ENCODE assay signal across 27 cellular contexts in the genomic region with DNA sequence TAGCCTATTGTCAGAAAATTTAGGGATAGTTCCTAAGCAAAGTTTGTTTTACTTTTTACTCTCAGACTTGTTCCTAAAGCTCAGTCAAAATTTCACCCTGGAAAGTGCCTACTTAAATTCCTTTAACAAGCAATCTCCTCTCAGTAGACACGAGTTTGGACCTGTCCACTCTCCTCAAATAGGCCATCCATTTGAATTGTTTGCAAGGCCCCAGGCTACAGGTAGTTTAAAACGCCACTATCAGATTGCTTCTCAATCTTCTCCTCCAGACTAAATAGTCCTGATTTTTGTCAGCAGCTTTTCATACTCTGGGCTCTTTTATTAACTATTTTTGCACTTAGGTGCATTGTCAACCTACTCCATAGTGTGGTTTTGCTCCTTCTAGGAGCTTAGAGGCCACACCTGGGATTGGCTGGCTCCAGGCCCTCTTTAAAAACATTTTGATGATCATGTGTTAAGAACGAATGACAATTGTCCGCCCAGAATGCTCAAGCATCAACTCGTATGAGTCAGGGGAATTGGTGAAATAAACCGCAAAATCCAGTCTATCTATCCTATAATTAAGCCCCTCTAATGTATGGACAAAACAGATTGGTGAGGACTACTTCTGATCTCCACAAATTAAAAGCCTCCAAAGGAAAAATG.
"Had no signal": no experiment of that assay in that cellular context is flagged by ENCODE, and none has a peak within 500 bp of the region (broad histone marks: within the 10 kb centered on the region; RNA-seq: fewer than 3 reads in every experiment).

No MANE protein-coding gene starts in this region.

- H3K27me3 ChIP-seq: neutrophil, ovary, thyroid gland had no signal

- H3K27me3 Mint-ChIP-seq: activated CD4-positive, alpha-beta memory T cell treated with anti-CD3 and anti-CD28 coated beads for 36 hours had no signal

- ATAC-seq: activated T-cell treated with anti-CD3 and anti-CD28 coated beads, Interleukin-2, amount 50 U/mL, for 72 hours; left ventricle myocardium superior; natural killer cell treated with Interleukin-12 subunit alpha and Interleukin-12 subunit beta and Interleukin-15 and Interleukin-18, amount 100 ng/mL, for 72 hours; psoas muscle; right cardiac atrium had no signal

- H3K4me3 ChIP-seq: cardiac muscle cell, ovary, psoas muscle, thyroid gland had no signal

- H3K27ac Mint-ChIP-seq: activated CD4-positive, alpha-beta memory T cell treated with anti-CD3 and anti-CD28 coated beads for 36 hours; activated naive CD4-positive, alpha-beta T cell treated with anti-CD3 and anti-CD28 coated beads for 36 hours; activated naive CD8-positive, alpha-beta T cell treated with anti-CD3 and anti-CD28 coated beads, Interleukin-2, amount 10 ng/mL, durations not matched to agents 7 days and 5 days; activated T-cell treated with anti-CD3 and anti-CD28 coated beads, Interleukin-2, amount 50 U/mL, for 72 hours; dendritic cell treated with granulocyte-macrophage colony-stimulating factor and Interleukin-4, amounts not matched to agents 40 ng/mL and 50 ng/mL, for 4 days; immature natural killer cell; stimulated activated naive CD8-positive, alpha-beta T cell treated with anti-CD3 and anti-CD28 coated beads, Interleukin-15, Interleukin-2, amounts not matched to agents 100 ng/mL and 50 ng/mL, for 24 hours; T-helper 1 cell treated with Interleukin-12 subunit alpha and Interleukin-12 subunit beta and Interleukin-4 antibody, amounts not matched to agents 30 μg/mL and 1 μg/mL, for 36 hours had no signal

- H3K36me3 ChIP-seq: cardiac muscle cell, neutrophil, ovary, thyroid gland had no signal

- H3K4me1 Mint-ChIP-seq: activated naive CD8-positive, alpha-beta T cell treated with anti-CD3 and anti-CD28 coated beads, Interleukin-2, amount 10 ng/mL, durations not matched to agents 7 days and 5 days; immature natural killer cell had no signal

- H3K4me3 Mint-ChIP-seq: activated CD4-positive, alpha-beta memory T cell treated with anti-CD3 and anti-CD28 coated beads for 36 hours; activated naive CD4-positive, alpha-beta T cell treated with anti-CD3 and anti-CD28 coated beads for 36 hours; activated naive CD8-positive, alpha-beta T cell treated with anti-CD3 and anti-CD28 coated beads, Interleukin-2, amount 10 ng/mL, durations not matched to agents 7 days and 5 days; activated T-cell treated with anti-CD3 and anti-CD28 coated beads, Interleukin-2, amount 50 U/mL, for 72 hours; dendritic cell treated with granulocyte-macrophage colony-stimulating factor and Interleukin-4, amounts not matched to agents 40 ng/mL and 50 ng/mL, for 4 days; immature natural killer cell; natural killer cell treated with Interleukin-12 subunit alpha and Interleukin-12 subunit beta and Interleukin-15 and Interleukin-18, amount 100 ng/mL, for 72 hours; stimulated activated naive CD8-positive, alpha-beta T cell treated with anti-CD3 and anti-CD28 coated beads, Interleukin-15, Interleukin-2, amounts not matched to agents 100 ng/mL and 50 ng/mL, for 24 hours; T-helper 1 cell treated with Interleukin-12 subunit alpha and Interleukin-12 subunit beta and Interleukin-4 antibody, amounts not matched to agents 30 μg/mL and 1 μg/mL, for 36 hours had no signal

- DNase-seq: activated CD4-positive, alpha-beta memory T cell treated with anti-CD3 and anti-CD28 coated beads for 36 hours; activated CD4-positive, alpha-beta T cell treated with anti-CD3 and anti-CD28 coated beads for 4 hours; activated CD4-positive, CD25-positive, alpha-beta regulatory T cell; activated effector memory CD4-positive, alpha-beta T cell treated with Interleukin-2 at 50 U/mL for 16 hours; activated naive CD4-positive, alpha-beta T cell treated with anti-CD3 and anti-CD28 coated beads for 36 hours; activated naive CD8-positive, alpha-beta T cell treated with anti-CD3 and anti-CD28 coated beads, Interleukin-2, amount 10 ng/mL, durations not matched to agents 7 days and 5 days; activated T-cell treated with anti-CD3 and anti-CD28 coated beads, Interleukin-2, amount 50 U/mL, for 72 hours; amniotic stem cell; effector CD4-positive, alpha-beta T cell; erythroblast; foreskin fibroblast; immature natural killer cell; left ventricle myocardium superior; ovary; psoas muscle; right cardiac atrium; stimulated activated CD4-positive, alpha-beta T cell treated with anti-CD3 and anti-CD28 coated beads, Interleukin-12 subunit alpha, Interleukin-12 subunit beta, amount 100 ng/mL, for 4 hours; substantia nigra; T1000; thyroid gland had no signal

- FAIRE-seq: endometrium had no signal

- H3K36me3 Mint-ChIP-seq: activated CD4-positive, alpha-beta memory T cell treated with anti-CD3 and anti-CD28 coated beads for 36 hours had no signal

- H3K9me3 Mint-ChIP-seq: activated CD4-positive, alpha-beta memory T cell treated with anti-CD3 and anti-CD28 coated beads for 36 hours; activated naive CD4-positive, alpha-beta T cell treated with anti-CD3 and anti-CD28 coated beads for 36 hours; natural killer cell treated with Interleukin-12 subunit alpha and Interleukin-12 subunit beta and Interleukin-15 and Interleukin-18, amount 100 ng/mL, for 72 hours had no signal
